Comparison of ENCODE assay signal across 9 cellular contexts in the genomic region with DNA sequence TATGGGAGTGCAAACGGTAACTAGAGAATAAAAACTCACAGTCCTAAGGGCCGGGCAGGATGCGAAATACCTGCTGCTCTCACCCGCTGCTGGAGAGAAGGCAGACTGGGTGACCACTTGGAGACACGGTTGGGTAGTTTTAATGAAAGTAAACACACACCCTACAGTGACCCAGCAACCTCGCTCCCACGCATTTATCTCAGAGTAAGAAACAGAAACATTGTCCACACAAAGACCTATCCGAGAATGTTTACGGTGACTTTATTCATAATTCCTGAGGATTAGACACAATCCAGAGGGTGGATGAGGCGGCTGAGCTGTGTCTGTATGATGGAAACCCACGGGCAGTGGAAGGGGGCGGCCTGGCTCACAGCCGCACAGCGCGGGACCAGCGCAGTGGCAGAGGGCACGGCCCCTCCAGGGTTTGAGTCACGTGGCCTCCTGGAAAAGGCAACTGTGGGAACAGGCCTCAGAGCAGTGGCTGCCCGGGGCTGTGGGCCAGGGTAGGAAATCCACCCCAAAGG.
DNase-seq lines count a peak whose midpoint lies in the region; ATAC-seq and TF ChIP-seq lines count a peak whose summit lies in the region.
"Had no signal": no experiment of that assay in that cellular context is flagged by ENCODE, and none has a peak within 500 bp of the region (broad histone marks: within the 10 kb centered on the region; RNA-seq: fewer than 3 reads in every experiment).

No MANE protein-coding gene starts in this region.

- DNase-seq in NCI-H748 (lab: John Stamatoyannopoulos, UW; ENCODE audit: unreplicated experiment), result peak; percentile 51
- no peak for DNase-seq in natural killer cell
- no peak for DNase-seq in DMS153 (lab: John Stamatoyannopoulos, UW)
- DNase-seq in NCI-H1930 (lab: John Stamatoyannopoulos, UW), result no peak
- no peak for DNase-seq in D341Med (ENCODE audit: low spot score)

- H3K36me3 Mint-ChIP-seq in natural killer cell, result no peaks in the 10 kb centered on the region

- H3K27ac Mint-ChIP-seq in natural killer cell, result peak overlapping the region; percentile 91 to 92
- H3K27ac Mint-ChIP-seq: T-helper 1 cell treated with Interleukin-12 subunit alpha and Interleukin-12 subunit beta and Interleukin-4 antibody, amounts not matched to agents 30 μg/mL and 1 μg/mL, for 36 hours had no signal

- ATAC-seq in GM18498 (IDR thresholded peaks at IDR 0.05; ENCODE audit: unreplicated experiment), result peak; percentile 77
- ATAC-seq in GM21737 (IDR thresholded peaks at IDR 0.05; ENCODE audit: unreplicated experiment), result peak; percentile 84
- no peak for ATAC-seq in natural killer cell
- no peak for ATAC-seq in HG02759 (IDR thresholded peaks at IDR 0.05; ENCODE audit: unreplicated experiment)

- no peaks in the 10 kb centered on the region for H3K9me3 Mint-ChIP-seq in natural killer cell
- H3K9me3 Mint-ChIP-seq: T-helper 1 cell treated with Interleukin-12 subunit alpha and Interleukin-12 subunit beta and Interleukin-4 antibody, amounts not matched to agents 30 μg/mL and 1 μg/mL, for 36 hours had no signal

- peaks cover 74 to 80% of the 10 kb centered on the region in 2 donors for H3K4me1 Mint-ChIP-seq in natural killer cell

- TF ChIP-seq CTCF in natural killer cell (IDR thresholded peaks at IDR 0.05), result no peak

- H3K4me3 Mint-ChIP-seq in natural killer cell, result peak overlapping the region; percentile 73

- intact Hi-C loops in natural killer cell (cut with micrococcal nuclease), result loop anchor here (5.0 kb wide), 1 partner anchor 180 kb away; no protein-coding TSS in a partner anchor

- no peaks in the 10 kb centered on the region for H3K27me3 Mint-ChIP-seq in natural killer cell (ENCODE audit: low read depth in 2 of 2)

Comparison
In these comparisons a context has a peak if more than half of its experiments do, and no peak if none do; other contexts are left out.
1. ATAC-seq: peak in GM18498 (single experiment) and GM21737 (single experiment); none in natural killer cell (0 of 3) and HG02759 (single experiment).